Comparison of ENCODE assay signal across 20 cellular contexts in the genomic region with DNA sequence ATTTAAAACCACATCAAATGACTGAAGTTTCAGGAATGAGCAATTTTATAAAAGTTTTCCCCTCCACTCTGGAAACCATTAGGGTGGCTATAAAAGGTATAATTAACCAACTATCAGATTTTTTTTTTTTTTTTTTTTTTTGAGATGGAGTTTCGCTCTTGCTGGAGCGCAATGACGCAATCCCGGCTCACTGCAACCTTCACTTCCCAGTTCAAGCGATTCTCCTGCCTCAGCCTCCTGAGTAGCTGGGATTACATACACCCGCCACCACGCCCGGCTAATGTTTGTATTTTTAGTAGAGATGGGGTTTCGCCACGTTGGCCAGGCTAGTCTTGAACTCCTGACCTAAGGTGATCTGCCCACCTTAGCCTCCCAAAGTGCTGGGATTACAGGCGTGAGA. TPM values are rescaled to one million over a fixed set of nuclear protein-coding genes. Genes with fewer than 3 reads are reported as not detected.
"Had no signal": no experiment of that assay in that cellular context is flagged by ENCODE, and none has a peak within 500 bp of the region (broad histone marks: within the 10 kb centered on the region; RNA-seq: fewer than 3 reads in every experiment).

No MANE protein-coding gene starts in this region.

RNA-seq across cellular contexts. Expression of a gene that starts 12.0 kb away (rescaled TPM):
- total RNA-seq: dermis microvascular lymphatic vessel endothelial cell; endodermal cell; esophagus mucosa; esophagus squamous epithelium; gastrocnemius medialis; glomerular endothelial cell; heart right ventricle; kidney epithelial cell; left cardiac atrium; left lung; left ventricle myocardium superior; lower leg skin; lower lobe of right lung; lung microvascular endothelial cell; mesenteric fat pad; mesothelial cell of epicardium; mucosa of descending colon; myocyte; naive thymus-derived CD8-positive, alpha-beta T cell had no signal
- polyA plus RNA-seq: heart right ventricle; keratinocyte; naive thymus-derived CD8-positive, alpha-beta T cell had no signal
